In the genomic region with DNA sequence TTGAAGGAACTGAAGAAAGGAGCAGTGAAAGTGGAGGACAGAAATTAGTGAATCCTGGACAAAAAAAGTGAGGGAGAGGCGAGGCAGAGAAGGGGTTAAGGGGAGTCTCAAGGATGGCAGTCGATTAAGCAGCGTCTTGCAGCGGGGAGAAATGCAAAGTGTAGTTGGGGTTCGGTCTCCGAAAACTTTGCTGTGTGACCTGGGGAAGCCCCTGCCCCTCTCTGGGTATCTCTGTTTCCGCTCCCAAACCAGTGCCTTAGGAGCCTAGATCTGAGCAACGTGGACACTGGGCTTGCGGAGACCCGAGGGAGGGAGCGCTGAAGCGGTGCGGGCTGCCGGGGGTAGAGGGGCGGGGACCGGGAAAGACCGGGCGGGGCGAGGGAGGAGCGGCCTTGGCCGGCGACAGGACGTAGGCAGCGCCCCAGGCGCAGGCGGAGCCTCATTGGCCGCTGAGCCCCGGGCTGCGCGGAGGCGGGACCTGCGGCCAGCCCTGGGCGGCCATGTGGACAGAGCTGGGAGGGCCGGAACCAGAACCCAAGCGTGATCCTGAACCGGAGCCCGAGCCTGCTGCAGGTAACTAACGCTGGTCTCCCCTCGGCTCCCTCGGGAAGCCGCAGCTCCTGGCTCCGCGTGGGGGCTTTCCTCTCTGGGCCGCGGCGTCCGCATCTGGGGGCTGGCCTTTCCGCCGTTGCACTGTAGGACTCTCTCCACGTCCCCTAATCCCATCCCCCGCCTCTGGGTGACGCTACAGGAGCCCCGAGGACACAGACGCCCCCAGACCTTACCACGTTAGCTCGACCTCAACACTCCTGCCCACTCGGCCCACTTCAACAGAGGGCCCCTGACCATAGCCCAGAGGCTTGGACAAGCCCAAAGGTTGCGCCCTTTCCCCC, we compare ENCODE assay signal across 8 cellular contexts. TPM values are rescaled to one million over a fixed set of nuclear protein-coding genes. Genes with fewer than 3 reads are reported as not detected.
DNase-seq lines count a peak whose midpoint lies in the region; ATAC-seq and TF ChIP-seq lines count a peak whose summit lies in the region.

Gene ALDH1B1, plus strand, starts transcription at position 468 of the 893 bp plus-strand sequence. CDS start 3,047 bp downstream, outside the sequence.

- H3K36me3 ChIP-seq in testis (ENCODE audit: low read depth, missing control alignments) = no peaks in the 10 kb centered on the region

- peak; percentile 98 for ATAC-seq in GM21717 (IDR thresholded peaks at IDR 0.05; ENCODE audit: unreplicated experiment)

- intact Hi-C loops in testis (cut with DNase I; ENCODE audit: low total_unique reads) = loop anchor here (10.0 kb wide), 1 partner anchor 488 kb away; the partner anchor contains the start of gene SLC25A51

- peak within 1 kb of the TSS; percentile 42 to 52 for H3K27ac ChIP-seq in testis

- in situ Hi-C loops in KBM-7 (cut with MboI; ENCODE audit: low pct_unique_long_range_greater_than_20kb, low sequenced_read_pairs) = loop anchor here (25.0 kb wide), 3 partner anchors 305 to 880 kb away; no protein-coding TSS in a partner anchor

- no peaks in the 10 kb centered on the region for H3K9me3 ChIP-seq in testis

- peaks cover 24% of the 10 kb centered on the region for H3K4me1 ChIP-seq in testis

- 0 to 1% methylated on average over 27 to 57 of the region's 58 CpGs for WGBS in testis, 2 donors

- TF ChIP-seq POLR2A in testis (IDR thresholded peaks at IDR 0.05) = no peak

- DNase-seq in ELF-1 (ENCODE audit: low read depth, low spot score) (peak; percentile 91), KBM-7 (peak; percentile 81), SHP77 treated with DMSO at 0.1 percent for 48 hours (lab: John Stamatoyannopoulos, UW) (peak; percentile 12), germinal center (ENCODE audit: low spot score) (peak; percentile 87), nucleus accumbens (lab: John Stamatoyannopoulos, UW) (peak in 53 of 56 donors; percentile 10 to 84 (median 53)), testis (peak; percentile 91)
- DNase-seq in activated gamma-delta T cell treated with anti-CD3 and anti-CD28 coated beads, Interleukin-2, amount 50 U/mL, for 16 hours (ENCODE audit: low read depth) = peak; percentile 42

- no peak for TF ChIP-seq CTCF in testis (IDR thresholded peaks at IDR 0.05)

- H3K27me3 ChIP-seq in testis = no peaks in the 10 kb centered on the region

- peak within 1 kb of the TSS; percentile 59 to 74 for H3K4me3 ChIP-seq in testis

RNA-seq across cellular contexts. Expression of gene ALDH1B1, which starts in this region (rescaled TPM):
- 10 to 100 TPM; 42.4 to 71.7 TPM for total RNA-seq in testis
- polyA plus RNA-seq in testis (ENCODE audit: insufficient read depth, low read depth, low replicate concordance) = 42.2 TPM

Comparison
In these comparisons a context has a peak if more than half of its experiments do, and no peak if none do; other contexts are left out.
1. Peak in every context shown above with its lines: DNase-seq, ATAC-seq, H3K4me3 ChIP-seq and H3K27ac ChIP-seq.
2. DNase-seq: peak in every context shown above with its lines; median percentile 91 in ELF-1; 91 in testis; 87 in germinal center; 81 in KBM-7; 53 in nucleus accumbens; 42 in activated gamma-delta T cell treated with anti-CD3 and anti-CD28 coated beads, Interleukin-2, amount 50 U/mL, for 16 hours; 12 in SHP77 treated with DMSO at 0.1 percent for 48 hours.